Comparison of ENCODE assay signal across 23 cellular contexts in the genomic region with DNA sequence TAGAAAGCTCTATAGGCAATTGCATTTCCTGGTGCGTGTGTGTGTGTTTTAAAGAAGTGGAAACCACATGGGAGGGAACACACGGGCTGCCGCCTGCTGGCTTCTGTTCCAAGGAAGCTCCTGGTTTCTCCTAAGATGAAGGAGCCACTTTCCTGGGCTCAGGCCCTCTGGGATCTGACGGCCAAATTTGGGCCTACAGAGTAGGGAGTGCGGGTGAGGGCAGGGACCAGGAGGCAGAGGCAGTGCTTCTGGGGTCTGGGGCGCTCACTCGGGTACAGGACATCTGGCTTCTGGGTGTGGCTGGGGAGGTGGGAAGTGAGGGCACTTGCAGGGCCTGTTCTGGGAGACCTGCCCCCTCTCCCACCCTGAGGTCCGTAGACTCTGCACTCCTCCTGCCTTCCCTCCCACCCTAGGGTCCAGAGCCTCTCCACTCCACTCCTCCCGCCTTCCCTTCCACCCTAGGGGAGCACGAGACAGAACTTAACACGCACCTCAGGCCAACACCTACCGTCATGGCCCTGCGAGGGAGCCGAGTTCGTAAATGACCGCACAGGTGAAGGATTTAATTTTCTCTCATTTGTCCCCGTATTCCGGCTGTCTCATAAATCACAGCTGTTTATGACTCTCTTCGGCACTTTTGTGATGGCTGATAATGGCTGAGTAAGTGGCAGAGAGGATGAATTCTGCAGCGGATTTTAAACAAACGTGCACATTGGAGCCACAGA.
DNase-seq lines count a peak whose midpoint lies in the region; TF ChIP-seq lines count a peak whose summit lies in the region.
"Had no signal": no experiment of that assay in that cellular context is flagged by ENCODE, and none has a peak within 500 bp of the region (broad histone marks: within the 10 kb centered on the region; RNA-seq: fewer than 3 reads in every experiment).

No MANE protein-coding gene starts in this region.

- POLR2A ChIA-PET in HEK293T (lab: Yijun Ruan, JAX): no interaction called here

- no peak overlapping the region for H3K4me3 Mint-ChIP-seq in activated T-cell treated with anti-CD3 and anti-CD28 coated beads, Interleukin-2, amount 50 U/mL, for 24 hours
- no peak overlapping the region for H3K4me3 Mint-ChIP-seq in chondrocyte (ENCODE audit: unreplicated experiment)
- H3K4me3 Mint-ChIP-seq: activated naive CD8-positive, alpha-beta T cell; CD14-positive monocyte; T-helper 17 cell had no signal

- no peak for TF ChIP-seq POLR2A in esophagus squamous epithelium (IDR thresholded peaks at IDR 0.05)

- H3K4me3 ChIP-seq in esophagus squamous epithelium: no peak overlapping the region
- H3K4me3 ChIP-seq: heart left ventricle, lung, SJSA1, thoracic aorta had no signal

- no peaks in the 10 kb centered on the region for H3K36me3 ChIP-seq in esophagus squamous epithelium
- H3K36me3 ChIP-seq: heart left ventricle, SJSA1, thoracic aorta had no signal

- TF ChIP-seq CTCF in chondrocyte (IDR thresholded peaks at IDR 0.05) (no peak), esophagus squamous epithelium (IDR thresholded peaks at IDR 0.05) (no peak)

- no peaks in the 10 kb centered on the region for H3K4me1 Mint-ChIP-seq in activated T-cell treated with anti-CD3 and anti-CD28 coated beads, Interleukin-2, amount 50 U/mL, for 24 hours (ENCODE audit: low read depth)
- no peaks in the 10 kb centered on the region for H3K4me1 Mint-ChIP-seq in chondrocyte (ENCODE audit: low read depth)
- H3K4me1 Mint-ChIP-seq: CD14-positive monocyte, T-helper 17 cell had no signal

- peak; percentile 19 for DNase-seq in activated T-cell treated with anti-CD3 and anti-CD28 coated beads, Interleukin-2, amount 50 U/mL, for 24 hours
- DNase-seq in activated T-cell treated with anti-CD3 and anti-CD28 coated beads for 4 hours (no peak), HEK293T (ENCODE audit: extremely low spot score) (no peak), chondrocyte (ENCODE audit: low spot score) (peak; percentile 62), posterior vena cava (ENCODE audit: low spot score) (peak; percentile 67), esophagus squamous epithelium (lab: John Stamatoyannopoulos, UW) (no peak), HCEC 1CT (no peak), mesenteric fat pad (ENCODE audit: low spot score) (no peak)
- DNase-seq: ACHN; activated CD4-positive, alpha-beta T cell treated with anti-CD3 and anti-CD28 coated beads, Interleukin-2, amount 50 U/mL, for 1 hour; IMR-90; NCI-H2171; NCI-H774; occipital lobe; retina; stimulated activated CD4-positive, alpha-beta T cell treated with anti-CD3 and anti-CD28 coated beads, Interleukin-15, amount 100 ng/mL, for 24 hours; T-helper 17 cell had no signal

- H3K36me3 Mint-ChIP-seq in activated T-cell treated with anti-CD3 and anti-CD28 coated beads, Interleukin-2, amount 50 U/mL, for 24 hours (ENCODE audit: low read depth): no peaks in the 10 kb centered on the region
- H3K36me3 Mint-ChIP-seq in chondrocyte (ENCODE audit: low read depth): no peaks in the 10 kb centered on the region
- H3K36me3 Mint-ChIP-seq: activated naive CD8-positive, alpha-beta T cell; CD14-positive monocyte had no signal

- H3K9me3 Mint-ChIP-seq in activated T-cell treated with anti-CD3 and anti-CD28 coated beads, Interleukin-2, amount 50 U/mL, for 24 hours: no peaks in the 10 kb centered on the region
- H3K9me3 Mint-ChIP-seq in chondrocyte (ENCODE audit: low read depth): peaks cover 4% of the 10 kb centered on the region

- WGBS in esophagus squamous epithelium, 2 donors: 69 to 83% methylated on average over 17 to 19 of the region's 21 CpGs

- H3K27ac ChIP-seq in esophagus squamous epithelium: no peak overlapping the region
- H3K27ac ChIP-seq: heart left ventricle, SJSA1, thoracic aorta had no signal

- H3K4me1 ChIP-seq in esophagus squamous epithelium: no peaks in the 10 kb centered on the region
- H3K4me1 ChIP-seq: heart left ventricle, SJSA1 had no signal

- H3K9me3 ChIP-seq in esophagus squamous epithelium: no peaks in the 10 kb centered on the region
- H3K9me3 ChIP-seq: SJSA1, thoracic aorta had no signal

- intact Hi-C loops in posterior vena cava (cut with DNase I) (loop anchor here in 1 of 2 donors (5.0 kb wide), 1 partner anchor 154 kb away; no protein-coding TSS in a partner anchor), esophagus squamous epithelium (cut with DNase I) (no loop called here)

- no peaks in the 10 kb centered on the region for H3K27me3 ChIP-seq in esophagus squamous epithelium
- H3K27me3 ChIP-seq: heart left ventricle had no signal

- no peaks in the 10 kb centered on the region for H3K27me3 Mint-ChIP-seq in activated T-cell treated with anti-CD3 and anti-CD28 coated beads, Interleukin-2, amount 50 U/mL, for 24 hours
- H3K27me3 Mint-ChIP-seq in chondrocyte (ENCODE audit: low read depth): peaks cover 10% of the 10 kb centered on the region
- H3K27me3 Mint-ChIP-seq: activated naive CD8-positive, alpha-beta T cell had no signal

- H3K27ac Mint-ChIP-seq in activated T-cell treated with anti-CD3 and anti-CD28 coated beads, Interleukin-2, amount 50 U/mL, for 24 hours: no peak overlapping the region
- no peak overlapping the region for H3K27ac Mint-ChIP-seq in chondrocyte (ENCODE audit: unreplicated experiment)
- H3K27ac Mint-ChIP-seq: activated naive CD8-positive, alpha-beta T cell; CD14-positive monocyte; T-helper 17 cell had no signal

- CTCF ChIA-PET in HEK293T (lab: Yijun Ruan, JAX): no interaction called here

TF ChIP-seq in HEK293T, 16 proteins besides CTCF, POLR2A, EP300 and RAD21:
- TF ChIP-seq, protein P1, sequence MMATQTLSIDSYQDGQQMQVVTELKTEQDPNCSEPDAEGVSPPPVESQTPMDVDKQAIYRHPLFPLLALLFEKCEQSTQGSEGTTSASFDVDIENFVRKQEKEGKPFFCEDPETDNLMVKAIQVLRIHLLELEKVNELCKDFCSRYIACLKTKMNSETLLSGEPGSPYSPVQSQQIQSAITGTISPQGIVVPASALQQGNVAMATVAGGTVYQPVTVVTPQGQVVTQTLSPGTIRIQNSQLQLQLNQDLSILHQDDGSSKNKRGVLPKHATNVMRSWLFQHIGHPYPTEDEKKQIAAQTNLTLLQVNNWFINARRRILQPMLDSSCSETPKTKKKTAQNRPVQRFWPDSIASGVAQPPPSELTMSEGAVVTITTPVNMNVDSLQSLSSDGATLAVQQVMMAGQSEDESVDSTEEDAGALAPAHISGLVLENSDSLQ (IDR thresholded peaks at IDR 0.05): peak; percentile 83
- TF ChIP-seq TARDBP (IDR thresholded peaks at IDR 0.05) (no peak), LEF1 (IDR thresholded peaks at IDR 0.05; ENCODE audit: borderline replicate concordance) (no peak)

Comparison
In these comparisons a context has a peak if more than half of its experiments do, and no peak if none do; other contexts are left out.
1. DNase-seq: peak in activated T-cell treated with anti-CD3 and anti-CD28 coated beads, Interleukin-2, amount 50 U/mL, for 24 hours (single experiment), chondrocyte (single experiment) and posterior vena cava (single experiment); none in activated T-cell treated with anti-CD3 and anti-CD28 coated beads for 4 hours (single experiment), HEK293T (single experiment), esophagus squamous epithelium (single experiment), HCEC 1CT (single experiment) and mesenteric fat pad (single experiment).